In genomic region chr7:76394962-76395361, GRCh38 we compare ENCODE assay signal across 1 cellular context.
TF ChIP-seq lines count a peak whose summit lies in the region.

No MANE protein-coding gene starts in this region.

TF ChIP-seq in IMR-90, 13 proteins besides CTCF, POLR2A, EP300 and RAD21 (continued from another document):
- TF ChIP-seq CHD1 (IDR thresholded peaks at IDR 0.05; ENCODE audit: low read depth, low read length) (no peak), USF2 (IDR thresholded peaks at IDR 0.05; ENCODE audit: low read depth, low read length) (no peak), RCOR1 (IDR thresholded peaks at IDR 0.05; ENCODE audit: insufficient replicate concordance, low read length) (no peak), ELK1 (IDR thresholded peaks at IDR 0.05; ENCODE audit: borderline replicate concordance, low read depth, low read length) (no peak)
TF ChIP-seq in IMR-90: peak in this region for 0.
